3 cellular contexts compared by ENCODE assay signal in genomic region chr10:131511391-131511790, GRCh38.
"Had no signal": no experiment of that assay in that cellular context is flagged by ENCODE, and none has a peak within 500 bp of the region (broad histone marks: within the 10 kb centered on the region; RNA-seq: fewer than 3 reads in every experiment).

No MANE protein-coding gene starts in this region.

- H3K4me3 ChIP-seq: GM12878 had no signal

- DNase-seq: GDM1, GF-D8 had no signal

- ATAC-seq: GM12878 had no signal
